Comparison of ENCODE assay signal across 36 cellular contexts in genomic region chr5:150015415-150015814, GRCh38. TPM values are rescaled to one million over a fixed set of nuclear protein-coding genes. Genes with fewer than 3 reads are reported as not detected.
A peak's percentile ranks its signal among the peaks of the same experiment; 100 is the strongest.
DNase-seq lines count a peak whose midpoint lies in the region; ATAC-seq, FAIRE-seq and TF ChIP-seq lines count a peak whose summit lies in the region.
"Had no signal": no experiment of that assay in that cellular context is flagged by ENCODE, and none has a peak within 500 bp of the region (broad histone marks: within the 10 kb centered on the region; RNA-seq: fewer than 3 reads in every experiment).

No MANE protein-coding gene starts in this region.

- H3K4me3 Mint-ChIP-seq in endodermal cell (no peak overlapping the region), endothelial cell (ENCODE audit: unreplicated experiment) (peak overlapping the region; percentile 48), natural killer cell (no peak overlapping the region)
- H3K4me3 Mint-ChIP-seq: B cell; CD14-positive monocyte; CD4-positive, alpha-beta memory T cell; CD4-positive, alpha-beta T cell; CD4-positive, CD25-positive, alpha-beta regulatory T cell; CD8-positive, alpha-beta memory T cell; CD8-positive, alpha-beta T cell had no signal

- H3K9ac ChIP-seq in HepG2 (ENCODE audit: insufficient read depth, low read depth, low read length): no peak overlapping the region
- H3K9ac ChIP-seq in BLaER1: no peak overlapping the region
- no peak overlapping the region for H3K9ac ChIP-seq in endodermal cell (ENCODE audit: extremely low read depth, low read length, poor library complexity, severe bottlenecking)
- H3K9ac ChIP-seq: BLaER1 treated with 17β-estradiol and CSF1 and Interleukin-3, amounts not matched to agents 10 nM and 100 nM had no signal

- H4K20me1 ChIP-seq in HepG2 (ENCODE audit: insufficient read depth, low read length) (no peaks in the 10 kb centered on the region), BLaER1 (peaks cover 8% of the 10 kb centered on the region; the same call in 1 of the 2 replicates)

- H3K27me3 Mint-ChIP-seq in endodermal cell (ENCODE audit: insufficient read depth) (no peaks in the 10 kb centered on the region), endothelial cell (ENCODE audit: unreplicated experiment) (no peaks in the 10 kb centered on the region), natural killer cell (ENCODE audit: low read depth in 2 of 2) (no peaks in the 10 kb centered on the region)
- H3K27me3 Mint-ChIP-seq: B cell; CD4-positive, alpha-beta memory T cell; CD4-positive, alpha-beta T cell; CD4-positive, CD25-positive, alpha-beta regulatory T cell; CD8-positive, alpha-beta memory T cell had no signal

- TF ChIP-seq RAD21 in HepG2 (CRISPR knock-in tag; IDR thresholded peaks at IDR 0.05): no peak

- H3K27me3 ChIP-seq in HepG2 (ENCODE audit: control insufficient read depth in 1 of 2, insufficient read depth in 2 of 2, low read length in 2 of 2) (no peaks in the 10 kb centered on the region), right lobe of liver (no peaks in the 10 kb centered on the region), BLaER1 (no peaks in the 10 kb centered on the region), endodermal cell (ENCODE audit: control insufficient read depth, insufficient read depth, low read length, poor library complexity, severe bottlenecking) (no peaks in the 10 kb centered on the region), SJCRH30 (no peaks in the 10 kb centered on the region)
- H3K27me3 ChIP-seq: BE2C; BLaER1 treated with 17β-estradiol and CSF1 and Interleukin-3, amounts not matched to agents 10 nM and 100 nM had no signal

- no peak overlapping the region for H3K27ac Mint-ChIP-seq in endodermal cell
- no peak overlapping the region for H3K27ac Mint-ChIP-seq in endothelial cell (ENCODE audit: unreplicated experiment)
- no peak overlapping the region for H3K27ac Mint-ChIP-seq in natural killer cell
- H3K27ac Mint-ChIP-seq: B cell; CD14-positive monocyte; CD4-positive, alpha-beta T cell; CD4-positive, CD25-positive, alpha-beta regulatory T cell; CD8-positive, alpha-beta memory T cell; CD8-positive, alpha-beta T cell had no signal

- H3K79me2 ChIP-seq in HepG2 (ENCODE audit: insufficient read depth, low read length): peaks cover 4% of the 10 kb centered on the region

- H3K27ac ChIP-seq in HepG2 (ENCODE audit: extremely low read length, insufficient read depth, low read length): no peak overlapping the region
- H3K27ac ChIP-seq in right lobe of liver: no peak overlapping the region
- H3K27ac ChIP-seq in BLaER1: no peak overlapping the region
- no peak overlapping the region for H3K27ac ChIP-seq in endodermal cell (ENCODE audit: low read depth, low read length)
- H3K27ac ChIP-seq in SJCRH30: no peak overlapping the region
- H3K27ac ChIP-seq: 22Rv1; A549; BLaER1 treated with 17β-estradiol and CSF1 and Interleukin-3, amounts not matched to agents 10 nM and 100 nM; C4-2B had no signal

- no peak for FAIRE-seq in HepG2 (lab: Jason Lieb, UNC)
- FAIRE-seq: A204.1, A549, D721Med had no signal

- 97% methylated on average over 3 of the region's 3 CpGs for WGBS in HepG2 (ENCODE audit: low lambda C conversion rate)
- WGBS in right lobe of liver (ENCODE audit: insufficient coverage, low coverage, low lambda C conversion rate, missing lambda C conversion rate): 93% methylated on average over 3 of the region's 3 CpGs
- 97 to 100% methylated on average over 2 to 3 of the region's 3 CpGs for WGBS in endodermal cell (ENCODE audit: insufficient coverage in 1 of 2, insufficient read length in 1 of 2), 2 experiments

- H3K36me3 ChIP-seq in HepG2 (replicated peaks in 1 of 2; ENCODE audit: control insufficient read depth in 1 of 2, insufficient read depth in 2 of 2, low read length in 2 of 2): peaks cover 36 to 87% of the 10 kb centered on the region in 2 experiments
- H3K36me3 ChIP-seq in right lobe of liver: peaks cover 0 to 78% (median 33%) of the 10 kb centered on the region in 4 donors
- peaks cover 97% of the 10 kb centered on the region for H3K36me3 ChIP-seq in BLaER1
- peaks cover 97% of the 10 kb centered on the region for H3K36me3 ChIP-seq in endodermal cell (ENCODE audit: control insufficient read depth, insufficient read depth, low read length)
- peaks cover 95% of the 10 kb centered on the region for H3K36me3 ChIP-seq in SJCRH30

- ATAC-seq in HepG2 (no peak), right lobe of liver (no peak), SK-N-SH treated with all-trans-retinoic acid at 6 μM for 48 hours (no peak), natural killer cell (no peak)
- ATAC-seq: A549; CD8-positive, alpha-beta T cell had no signal

- H3K4me3 ChIP-seq in HepG2 (replicated peaks in 1 of 3; ENCODE audit: insufficient read depth in 1 of 3, low read depth in 2 of 3, low read length in 3 of 3) (no peak overlapping the region), right lobe of liver (no peak overlapping the region), BLaER1 (peak overlapping the region; percentile 22; the same call in 1 of the 2 replicates), endodermal cell (ENCODE audit: low read length) (peak overlapping the region; percentile 39), SJCRH30 (no peak overlapping the region)
- H3K4me3 ChIP-seq: A549 had no signal

- H2AFZ ChIP-seq in HepG2 (ENCODE audit: low read length): no peak overlapping the region

- DNase-seq in HepG2 (ENCODE audit: low spot score) (no peak), right lobe of liver (no peak), endodermal cell (no peak), endothelial cell (ENCODE audit: low spot score) (no peak), SJCRH30 (no peak), natural killer cell (no peak)
- DNase-seq: 8988T; ACHN; AML-193; BE2C; C1 segment of cervical spinal cord; Caco-2; Calu3; CD4-positive, alpha-beta memory T cell; CD4-positive, alpha-beta T cell; CD4-positive, CD25-positive, alpha-beta regulatory T cell; CD8-positive, alpha-beta memory T cell; CD8-positive, alpha-beta T cell; COR-L47; DMS 273 treated with DMSO at 0.1 percent for 48 hours; DMS153; DMS53; DMS79; DMS79 treated with DMSO at 0.1 percent for 48 hours; DND-41; EL had no signal

- peaks cover 83% of the 10 kb centered on the region for H3K36me3 Mint-ChIP-seq in endodermal cell (ENCODE audit: low read depth)
- peaks cover 57% of the 10 kb centered on the region for H3K36me3 Mint-ChIP-seq in endothelial cell (ENCODE audit: low read depth, unreplicated experiment)
- H3K36me3 Mint-ChIP-seq in natural killer cell: peaks cover 55% of the 10 kb centered on the region

- no TSS peak for BruUV-seq in HepG2 (replicated peaks; lab: Mats Ljungman, UMichigan)

- POLR2A ChIA-PET in HepG2 (lab: Yijun Ruan, JAX): interaction anchor here (1.2 kb wide), 1 partner anchor 11 kb away, joined by 3 read pairs; no protein-coding TSS in a partner anchor

- intact Hi-C loops in HepG2 (cut with micrococcal nuclease; ENCODE audit: unreplicated experiment) (no loop called here), right lobe of liver (cut with DNase I) (no loop called here), natural killer cell (cut with micrococcal nuclease) (no loop called here)

- H3K4me2 ChIP-seq in HepG2 (ENCODE audit: low read depth, low read length): no peak overlapping the region
- no peak overlapping the region for H3K4me2 ChIP-seq in BLaER1
- H3K4me2 ChIP-seq: A549; BLaER1 treated with 17β-estradiol and CSF1 and Interleukin-3, amounts not matched to agents 10 nM and 100 nM had no signal

- in situ Hi-C loops in HepG2 (cut with HindIII; ENCODE audit: extremely low pct_ligation_motif_present, low pct_unique_long_range_greater_than_20kb): no loop called here

- TF ChIP-seq EP300 in HepG2 (IDR thresholded peaks at IDR 0.05; ENCODE audit: low read depth in 2 of 2, low read length in 2 of 2): no peak
- TF ChIP-seq EP300 in HepG2 (CRISPR knock-in tag; IDR thresholded peaks at IDR 0.05; ENCODE audit: borderline replicate concordance): no peak

- H3K9me3 Mint-ChIP-seq in endodermal cell (peaks cover 26% of the 10 kb centered on the region), endothelial cell (ENCODE audit: unreplicated experiment) (no peaks in the 10 kb centered on the region), natural killer cell (peaks cover 0 to 4% of the 10 kb centered on the region in 2 donors)
- H3K9me3 Mint-ChIP-seq: CD4-positive, alpha-beta T cell; CD8-positive, alpha-beta T cell had no signal

- H3K4me1 Mint-ChIP-seq in endodermal cell (no peaks in the 10 kb centered on the region), endothelial cell (ENCODE audit: unreplicated experiment) (no peaks in the 10 kb centered on the region), natural killer cell (peaks cover 6 to 11% of the 10 kb centered on the region in 2 donors)
- H3K4me1 Mint-ChIP-seq: B cell, CD14-positive monocyte had no signal

- H3K4me1 ChIP-seq in HepG2 (ENCODE audit: insufficient read depth, low read length) (peaks cover 10% of the 10 kb centered on the region), right lobe of liver (no peaks in the 10 kb centered on the region), BLaER1 (no peaks in the 10 kb centered on the region), endodermal cell (ENCODE audit: control insufficient read depth, insufficient read depth, low read length) (no peaks in the 10 kb centered on the region), SJCRH30 (peaks cover 12% of the 10 kb centered on the region)
- H3K4me1 ChIP-seq: BE2C, Caco-2 had no signal

- TF ChIP-seq POLR2A in HepG2 (IDR thresholded peaks at IDR 0.05; ENCODE audit: insufficient read depth in 1 of 2, low read depth in 2 of 2, low read length in 2 of 2): no peak
- TF ChIP-seq POLR2A in right lobe of liver (IDR thresholded peaks at IDR 0.05): no peak

- peaks cover 8% of the 10 kb centered on the region; the same call in 1 of the 2 replicates for H3K9me3 ChIP-seq in HepG2 (ENCODE audit: low read length)
- peaks cover 0 to 3% (median 0%) of the 10 kb centered on the region in 4 donors for H3K9me3 ChIP-seq in right lobe of liver
- H3K9me3 ChIP-seq in BLaER1: peaks cover 29% of the 10 kb centered on the region
- peaks cover 26% of the 10 kb centered on the region for H3K9me3 ChIP-seq in endodermal cell (ENCODE audit: control insufficient read depth, low read length)
- H3K9me3 ChIP-seq in SJCRH30 (replicated peaks): 0 out of 2 replicates have a peak, but pooled peaks cover 17% of the 10 kb centered on the region
- H3K9me3 ChIP-seq: BE2C had no signal

- TF ChIP-seq CTCF in HepG2 (CRISPR knock-in tag; IDR thresholded peaks at IDR 0.05) (no peak), right lobe of liver (IDR thresholded peaks at IDR 0.05) (no peak), endodermal cell (conservative IDR thresholded peaks at IDR 0.05) (no peak), endothelial cell (IDR thresholded peaks at IDR 0.05; ENCODE audit: unreplicated experiment) (no peak), natural killer cell (IDR thresholded peaks at IDR 0.05) (no peak)

- CTCF ChIA-PET in HepG2 (lab: Yijun Ruan, JAX; ENCODE audit: low intra/inter-chr PET ratio, low total read pairs): no interaction called here

RNA-seq across cellular contexts. Expression of gene HMGXB3, which starts 14.9 kb away (rescaled TPM):
- total RNA-seq in HepG2 (2016; rRNA removed; fragmentation: Illumina TruSeq; extraction: Trizol): 20.0 and 23.8 TPM in 2 replicates
- 2.1 and 2.4 TPM in 2 replicates for total RNA-seq in HepG2 (2016; cell fraction: cytosol; rRNA removed; fragmentation: Illumina TruSeq; extraction: Trizol; ENCODE audit: low read depth)
- total RNA-seq in HepG2 (2016; cell fraction: insoluble cytoplasmic fraction; rRNA removed; fragmentation: Illumina TruSeq; extraction: Trizol): 19.2 and 20.9 TPM in 2 replicates
- 7.7 and 9.2 TPM in 2 replicates for total RNA-seq in HepG2 (2016; cell fraction: membrane; rRNA removed; fragmentation: Illumina TruSeq; extraction: Trizol)
- 34.9 and 36.0 TPM in 2 replicates for total RNA-seq in HepG2 (2016; cell fraction: nucleus; rRNA removed; fragmentation: Illumina TruSeq; extraction: Trizol)
- polyA plus RNA-seq in HepG2 (2011; rRNA removed): 18.8 and 23.4 TPM in 2 replicates
- 13.2 and 13.8 TPM in 2 replicates for polyA plus RNA-seq in HepG2 (2011; cell fraction: cytosol; rRNA removed)
- 41.0 and 44.0 TPM in 2 replicates for polyA plus RNA-seq in HepG2 (2011; cell fraction: nucleus; rRNA removed)
- polyA plus RNA-seq in HepG2 (2012): 13.8 and 14.7 TPM in 2 replicates
- 0.90 and 0.95 TPM in 2 replicates for polyA plus RNA-seq in HepG2 (2016; cell fraction: cytosol; fragmentation: Illumina TruSeq; extraction: Trizol; ENCODE audit: low read depth)
- polyA plus RNA-seq in HepG2 (2016; cell fraction: insoluble cytoplasmic fraction; fragmentation: Illumina TruSeq; extraction: Trizol; ENCODE audit: low read depth): 12.6 and 14.4 TPM in 2 replicates
- 2.4 and 2.5 TPM in 2 replicates for polyA plus RNA-seq in HepG2 (2016; cell fraction: membrane; fragmentation: Illumina TruSeq; extraction: Trizol; ENCODE audit: low read depth)
- 61.7 and 65.5 TPM in 2 replicates for polyA plus RNA-seq in HepG2 (2016; cell fraction: nucleus; fragmentation: Illumina TruSeq; extraction: Trizol; ENCODE audit: insufficient read depth, low read depth)
- 60.1 and 67.3 TPM in 2 replicates for polyA minus RNA-seq in HepG2 (2011; rRNA and poly(A)+ RNA removed; ENCODE audit: low replicate concordance)
- 18.8 and 19.3 TPM in 2 replicates for polyA minus RNA-seq in HepG2 (2011; cell fraction: cytosol; rRNA and poly(A)+ RNA removed)
- polyA minus RNA-seq in HepG2 (2011; cell fraction: nucleus; rRNA and poly(A)+ RNA removed): 47.7 and 47.8 TPM in 2 replicates
- 10 to 100 TPM in 4 of 6 experiments, 1 to 10 TPM in 2; 7.7 to 28.3 (median 12.2) TPM for total RNA-seq in right lobe of liver
- total RNA-seq in endodermal cell: 10 to 100 TPM; 41.0 to 43.5 TPM
- 28.0 TPM for polyA plus RNA-seq in endodermal cell (2013, experiment 1 of 2)
- 28.3 TPM for polyA plus RNA-seq in endodermal cell (2013, experiment 2 of 2)
- total RNA-seq in endothelial cell (ENCODE audit: unreplicated experiment): 55.7 TPM
- total RNA-seq in SJCRH30 (2014; rRNA removed; shearing (Covaris generic)): 26.0 and 28.0 TPM in 2 replicates
- total RNA-seq in natural killer cell: 10 to 100 TPM; 39.0 to 46.5 (median 45.8) TPM

RNA-seq across cellular contexts. Expression of gene TIGD6, which starts 15.0 kb away (rescaled TPM):
- total RNA-seq in HepG2 (2016; rRNA removed; fragmentation: Illumina TruSeq; extraction: Trizol): 2.1 TPM in 2 replicates
- total RNA-seq in HepG2 (2016; cell fraction: cytosol; rRNA removed; fragmentation: Illumina TruSeq; extraction: Trizol; ENCODE audit: low read depth): 0.09 and 0.61 TPM in 2 replicates
- total RNA-seq in HepG2 (2016; cell fraction: insoluble cytoplasmic fraction; rRNA removed; fragmentation: Illumina TruSeq; extraction: Trizol): 1.7 and 1.9 TPM in 2 replicates
- 1.3 and 1.5 TPM in 2 replicates for total RNA-seq in HepG2 (2016; cell fraction: membrane; rRNA removed; fragmentation: Illumina TruSeq; extraction: Trizol)
- total RNA-seq in HepG2 (2016; cell fraction: nucleus; rRNA removed; fragmentation: Illumina TruSeq; extraction: Trizol): 1.7 and 1.9 TPM in 2 replicates
- 1.9 and 2.9 TPM in 2 replicates for polyA plus RNA-seq in HepG2 (2011; rRNA removed)
- 1.5 and 2.1 TPM in 2 replicates for polyA plus RNA-seq in HepG2 (2011; cell fraction: cytosol; rRNA removed)
- polyA plus RNA-seq in HepG2 (2011; cell fraction: nucleus; rRNA removed): 2.0 and 3.2 TPM in 2 replicates
- 1.1 and 2.0 TPM in 2 replicates for polyA plus RNA-seq in HepG2 (2012)
- 0.50 and 1.1 TPM in 2 replicates for polyA plus RNA-seq in HepG2 (2016; cell fraction: cytosol; fragmentation: Illumina TruSeq; extraction: Trizol; ENCODE audit: low read depth)
- 1.8 and 2.1 TPM in 2 replicates for polyA plus RNA-seq in HepG2 (2016; cell fraction: insoluble cytoplasmic fraction; fragmentation: Illumina TruSeq; extraction: Trizol; ENCODE audit: low read depth)
- 1.1 and 1.7 TPM in 2 replicates for polyA plus RNA-seq in HepG2 (2016; cell fraction: membrane; fragmentation: Illumina TruSeq; extraction: Trizol; ENCODE audit: low read depth)
- 1.8 and 2.0 TPM in 2 replicates for polyA plus RNA-seq in HepG2 (2016; cell fraction: nucleus; fragmentation: Illumina TruSeq; extraction: Trizol; ENCODE audit: insufficient read depth, low read depth)
- polyA minus RNA-seq in HepG2 (2011; rRNA and poly(A)+ RNA removed; ENCODE audit: low replicate concordance): 5.4 and 13.9 TPM in 2 replicates
- polyA minus RNA-seq in HepG2 (2011; cell fraction: cytosol; rRNA and poly(A)+ RNA removed): 0.97 and 1.8 TPM in 2 replicates
- 8.4 and 13.9 TPM in 2 replicates for polyA minus RNA-seq in HepG2 (2011; cell fraction: nucleus; rRNA and poly(A)+ RNA removed)
- total RNA-seq in right lobe of liver: 1 to 10 TPM; 1.5 to 2.8 (median 2.2) TPM
- 1 to 10 TPM; 3.4 to 3.8 TPM for total RNA-seq in endodermal cell
- polyA plus RNA-seq in endodermal cell (2013, experiment 1 of 2): 5.8 TPM
- 3.7 TPM for polyA plus RNA-seq in endodermal cell (2013, experiment 2 of 2)
- total RNA-seq in endothelial cell (ENCODE audit: unreplicated experiment): 3.5 TPM
- total RNA-seq in SJCRH30 (2014; rRNA removed; shearing (Covaris generic)): 3.7 and 3.8 TPM in 2 replicates
- total RNA-seq in natural killer cell: 1 to 10 TPM; 1.8 to 3.9 (median 2.5) TPM

RNA-seq across cellular contexts. Expression of gene SLC26A2, which starts 54.9 kb away (rescaled TPM):
- total RNA-seq in HepG2 (2016; rRNA removed; fragmentation: Illumina TruSeq; extraction: Trizol) (6.3 and 7.9 TPM in 2 replicates), right lobe of liver (1 to 10 TPM; 1.3 to 2.4 (median 2.0) TPM), endodermal cell (10 to 100 TPM; 22.3 to 23.9 TPM), endothelial cell (ENCODE audit: unreplicated experiment) (22.2 TPM), natural killer cell (10 to 100 TPM in 1 of 3 donors, 1 to 10 TPM in 2; 6.2 to 10.9 (median 8.1) TPM)
- 0.44 and 0.81 TPM in 2 replicates for total RNA-seq in HepG2 (2016; cell fraction: cytosol; rRNA removed; fragmentation: Illumina TruSeq; extraction: Trizol; ENCODE audit: low read depth)
- total RNA-seq in HepG2 (2016; cell fraction: insoluble cytoplasmic fraction; rRNA removed; fragmentation: Illumina TruSeq; extraction: Trizol): 6.9 and 8.1 TPM in 2 replicates
- 1.8 and 2.6 TPM in 2 replicates for total RNA-seq in HepG2 (2016; cell fraction: membrane; rRNA removed; fragmentation: Illumina TruSeq; extraction: Trizol)
- total RNA-seq in HepG2 (2016; cell fraction: nucleus; rRNA removed; fragmentation: Illumina TruSeq; extraction: Trizol): 7.9 and 8.8 TPM in 2 replicates
- 1.9 and 2.2 TPM in 2 replicates for polyA plus RNA-seq in HepG2 (2011; rRNA removed)
- 1.0 and 2.0 TPM in 2 replicates for polyA plus RNA-seq in HepG2 (2011; cell fraction: cytosol; rRNA removed)
- polyA plus RNA-seq in HepG2 (2011; cell fraction: nucleus; rRNA removed): 0.74 and 1.4 TPM in 2 replicates
- 1.9 and 2.5 TPM in 2 replicates for polyA plus RNA-seq in HepG2 (2012)
- 0.12 and 0.19 TPM in 2 replicates for polyA plus RNA-seq in HepG2 (2016; cell fraction: cytosol; fragmentation: Illumina TruSeq; extraction: Trizol; ENCODE audit: low read depth)
- polyA plus RNA-seq in HepG2 (2016; cell fraction: insoluble cytoplasmic fraction; fragmentation: Illumina TruSeq; extraction: Trizol; ENCODE audit: low read depth): 2.6 and 2.7 TPM in 2 replicates
- polyA plus RNA-seq in HepG2 (2016; cell fraction: membrane; fragmentation: Illumina TruSeq; extraction: Trizol; ENCODE audit: low read depth): 0.38 and 0.41 TPM in 2 replicates
- 5.0 and 5.5 TPM in 2 replicates for polyA plus RNA-seq in HepG2 (2016; cell fraction: nucleus; fragmentation: Illumina TruSeq; extraction: Trizol; ENCODE audit: insufficient read depth, low read depth)
- 14.1 and 15.8 TPM in 2 replicates for polyA minus RNA-seq in HepG2 (2011; rRNA and poly(A)+ RNA removed; ENCODE audit: low replicate concordance)
- 5.9 and 6.4 TPM in 2 replicates for polyA minus RNA-seq in HepG2 (2011; cell fraction: cytosol; rRNA and poly(A)+ RNA removed)
- 4.9 and 5.8 TPM in 2 replicates for polyA minus RNA-seq in HepG2 (2011; cell fraction: nucleus; rRNA and poly(A)+ RNA removed)
- 10.8 TPM for polyA plus RNA-seq in endodermal cell (2013, experiment 1 of 2)
- polyA plus RNA-seq in endodermal cell (2013, experiment 2 of 2): 11.3 TPM
- 51.5 and 52.4 TPM in 2 replicates for total RNA-seq in SJCRH30 (2014; rRNA removed; shearing (Covaris generic))

Comparison
In these comparisons a context has a peak if more than half of its experiments do, and no peak if none do; other contexts are left out.
1. H3K4me3 ChIP-seq: peak in BLaER1 (single experiment) and endodermal cell (single experiment); none in HepG2 (0 of 3), right lobe of liver (0 of 3) and SJCRH30 (single experiment).